ENCODE assay signal across 1 cellular context in the genomic region with DNA sequence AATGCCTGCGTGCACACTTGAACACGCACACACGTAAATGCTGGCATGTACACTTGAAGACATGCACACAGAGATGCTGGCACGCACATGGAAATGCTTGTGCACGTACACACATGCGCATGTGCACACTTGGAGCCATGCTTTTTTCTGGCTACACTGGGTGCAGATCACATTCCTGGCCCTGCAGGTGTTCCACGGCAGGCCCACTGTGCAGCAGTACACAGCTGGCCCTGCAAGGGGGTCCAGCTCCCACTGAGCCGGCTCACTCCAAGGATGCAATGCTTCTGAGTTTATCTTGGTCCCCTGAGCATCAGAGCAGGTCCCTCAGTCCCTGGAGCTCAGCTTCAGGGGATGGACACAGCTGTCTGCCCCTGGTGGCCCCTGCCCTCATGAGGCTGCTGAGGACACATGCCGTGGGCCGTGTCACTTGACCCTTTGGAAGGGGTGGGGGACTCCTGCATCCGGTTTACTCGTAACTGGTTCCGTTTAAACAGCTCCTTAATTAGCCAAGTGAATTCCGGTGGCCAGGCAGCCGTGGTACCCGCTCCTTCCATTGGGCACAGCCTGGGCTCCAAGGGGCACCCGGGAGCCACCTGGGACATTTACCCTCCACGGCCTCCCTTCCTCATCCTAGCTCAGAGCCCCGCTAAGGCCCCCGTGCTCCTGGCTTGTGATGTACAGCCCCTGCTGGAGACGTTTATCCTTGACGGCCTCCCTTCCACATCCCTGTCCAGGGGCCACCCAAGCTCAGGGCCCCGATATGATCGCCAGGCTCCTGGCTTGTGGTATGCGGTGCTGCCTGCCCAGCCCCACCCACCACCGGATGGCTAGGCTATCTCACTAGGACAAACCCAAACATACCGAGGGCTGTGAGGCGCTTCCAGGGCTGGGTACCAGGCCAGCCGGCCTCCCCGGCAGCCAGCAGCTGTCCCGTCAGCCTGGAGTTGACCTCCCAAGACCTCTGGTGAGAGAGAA.
TF ChIP-seq lines count a peak whose summit lies in the region.

No MANE protein-coding gene starts in this region.

TF ChIP-seq in HepG2, 621 proteins besides CTCF, POLR2A, EP300 and RAD21:
- TF ChIP-seq ZNF142 (CRISPR knock-in tag; IDR thresholded peaks at IDR 0.05) (no peak), ZNF577 (CRISPR knock-in tag; IDR thresholded peaks at IDR 0.05; ENCODE audit: borderline replicate concordance, low read depth) (no peak), ZNF503 (CRISPR knock-in tag; IDR thresholded peaks at IDR 0.05) (no peak), ZNF746 (CRISPR knock-in tag; IDR thresholded peaks at IDR 0.05) (no peak), ZNF251 (CRISPR knock-in tag; IDR thresholded peaks at IDR 0.05) (no peak), ATRX (CRISPR knock-in tag; IDR thresholded peaks at IDR 0.05; ENCODE audit: borderline replicate concordance) (no peak), PRMT3 (CRISPR knock-in tag; IDR thresholded peaks at IDR 0.05; ENCODE audit: borderline replicate concordance, low read depth) (no peak), JUNB (CRISPR knock-in tag; IDR thresholded peaks at IDR 0.05; ENCODE audit: borderline replicate concordance) (no peak), SMARCC2 (IDR thresholded peaks at IDR 0.05) (no peak), GATA4 (IDR thresholded peaks at IDR 0.05; ENCODE audit: borderline replicate concordance, low read depth) (no peak), ZFP62 (CRISPR knock-in tag; IDR thresholded peaks at IDR 0.05) (no peak), ZNF18 (CRISPR knock-in tag; IDR thresholded peaks at IDR 0.05; ENCODE audit: insufficient replicate concordance) (no peak), KLF9 (CRISPR knock-in tag; IDR thresholded peaks at IDR 0.05; ENCODE audit: low read depth) (no peak), HCFC1 (IDR thresholded peaks at IDR 0.05; ENCODE audit: low read depth, low read length) (no peak), TP53 (CRISPR knock-in tag; conservative IDR thresholded peaks at IDR 0.05) (no peak), ZFYVE20 (CRISPR knock-in tag; IDR thresholded peaks at IDR 0.05; ENCODE audit: borderline replicate concordance, low read depth) (no peak), ZNF230 (CRISPR knock-in tag; IDR thresholded peaks at IDR 0.05) (no peak)
- TF ChIP-seq, protein P1, sequence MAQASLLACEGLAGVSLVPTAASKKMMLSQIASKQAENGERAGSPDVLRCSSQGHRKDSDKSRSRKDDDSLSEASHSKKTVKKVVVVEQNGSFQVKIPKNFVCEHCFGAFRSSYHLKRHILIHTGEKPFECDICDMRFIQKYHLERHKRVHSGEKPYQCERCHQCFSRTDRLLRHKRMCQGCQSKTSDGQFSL (CRISPR knock-in tag; IDR thresholded peaks at IDR 0.05) = no peak
